In the genomic region with DNA sequence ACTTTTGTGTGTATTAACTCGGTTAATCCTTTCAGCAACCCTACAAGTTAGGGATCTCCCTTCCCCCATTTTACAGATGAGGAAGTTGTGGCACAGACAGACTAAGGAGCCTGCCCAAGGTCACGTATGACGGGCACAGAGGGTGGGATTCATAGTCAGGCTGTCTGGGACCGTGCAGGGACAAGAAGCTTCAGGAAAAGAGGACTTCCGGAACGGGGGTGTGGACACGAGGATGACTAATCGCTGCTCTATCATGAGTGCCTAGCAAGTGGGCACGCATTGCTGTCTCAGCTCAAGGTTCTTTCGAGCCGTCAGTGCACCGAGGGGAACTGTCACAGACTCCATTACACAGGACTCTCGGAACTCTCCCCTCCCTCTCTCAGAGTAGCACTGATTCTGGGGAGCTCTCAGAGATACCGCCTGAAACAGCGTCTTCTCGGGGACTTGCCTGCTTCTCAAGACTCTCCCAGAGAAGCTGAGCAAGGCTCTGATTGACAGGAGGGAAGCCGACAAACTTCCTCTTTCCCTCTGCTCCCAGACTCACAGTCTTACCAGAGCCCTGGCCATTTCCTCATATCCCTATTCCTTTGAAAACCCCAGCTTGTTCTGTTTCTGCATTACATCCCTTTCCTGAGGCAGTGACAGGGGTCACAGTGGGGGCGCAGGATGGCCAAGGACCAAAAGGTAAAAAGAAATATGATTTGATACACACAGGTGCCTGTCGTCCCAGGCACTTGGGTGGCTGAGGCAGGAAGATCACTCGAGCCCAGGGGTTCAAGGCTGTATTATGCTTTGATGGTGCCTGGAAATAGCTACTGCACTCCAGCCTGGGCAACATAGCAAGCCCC, we compare ENCODE assay signal across 1 cellular context.
TF ChIP-seq lines count a peak whose summit lies in the region.

No MANE protein-coding gene starts in this region.

TF ChIP-seq in HepG2, 621 proteins besides CTCF, POLR2A, EP300 and RAD21 (continued from another document and continues in another):
- TF ChIP-seq, protein P1, sequence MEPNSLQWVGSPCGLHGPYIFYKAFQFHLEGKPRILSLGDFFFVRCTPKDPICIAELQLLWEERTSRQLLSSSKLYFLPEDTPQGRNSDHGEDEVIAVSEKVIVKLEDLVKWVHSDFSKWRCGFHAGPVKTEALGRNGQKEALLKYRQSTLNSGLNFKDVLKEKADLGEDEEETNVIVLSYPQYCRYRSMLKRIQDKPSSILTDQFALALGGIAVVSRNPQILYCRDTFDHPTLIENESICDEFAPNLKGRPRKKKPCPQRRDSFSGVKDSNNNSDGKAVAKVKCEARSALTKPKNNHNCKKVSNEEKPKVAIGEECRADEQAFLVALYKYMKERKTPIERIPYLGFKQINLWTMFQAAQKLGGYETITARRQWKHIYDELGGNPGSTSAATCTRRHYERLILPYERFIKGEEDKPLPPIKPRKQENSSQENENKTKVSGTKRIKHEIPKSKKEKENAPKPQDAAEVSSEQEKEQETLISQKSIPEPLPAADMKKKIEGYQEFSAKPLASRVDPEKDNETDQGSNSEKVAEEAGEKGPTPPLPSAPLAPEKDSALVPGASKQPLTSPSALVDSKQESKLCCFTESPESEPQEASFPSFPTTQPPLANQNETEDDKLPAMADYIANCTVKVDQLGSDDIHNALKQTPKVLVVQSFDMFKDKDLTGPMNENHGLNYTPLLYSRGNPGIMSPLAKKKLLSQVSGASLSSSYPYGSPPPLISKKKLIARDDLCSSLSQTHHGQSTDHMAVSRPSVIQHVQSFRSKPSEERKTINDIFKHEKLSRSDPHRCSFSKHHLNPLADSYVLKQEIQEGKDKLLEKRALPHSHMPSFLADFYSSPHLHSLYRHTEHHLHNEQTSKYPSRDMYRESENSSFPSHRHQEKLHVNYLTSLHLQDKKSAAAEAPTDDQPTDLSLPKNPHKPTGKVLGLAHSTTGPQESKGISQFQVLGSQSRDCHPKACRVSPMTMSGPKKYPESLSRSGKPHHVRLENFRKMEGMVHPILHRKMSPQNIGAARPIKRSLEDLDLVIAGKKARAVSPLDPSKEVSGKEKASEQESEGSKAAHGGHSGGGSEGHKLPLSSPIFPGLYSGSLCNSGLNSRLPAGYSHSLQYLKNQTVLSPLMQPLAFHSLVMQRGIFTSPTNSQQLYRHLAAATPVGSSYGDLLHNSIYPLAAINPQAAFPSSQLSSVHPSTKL (CRISPR knock-in tag; IDR thresholded peaks at IDR 0.05) = peak; percentile 65
- TF ChIP-seq RFX5 (IDR thresholded peaks at IDR 0.05; ENCODE audit: low read depth, low read length) (no peak), FOSL2 (CRISPR knock-in tag; IDR thresholded peaks at IDR 0.05) (peak; percentile 94), ZNF253 (CRISPR knock-in tag; IDR thresholded peaks at IDR 0.05; ENCODE audit: borderline replicate concordance) (no peak), ZNF781 (CRISPR knock-in tag; IDR thresholded peaks at IDR 0.05; ENCODE audit: borderline replicate concordance, not compliant biosample characterization) (no peak), JUND (CRISPR knock-in tag; IDR thresholded peaks at IDR 0.05) (no peak), HOMEZ (CRISPR knock-in tag; IDR thresholded peaks at IDR 0.05; ENCODE audit: low read depth) (no peak), SKI (IDR thresholded peaks at IDR 0.05; ENCODE audit: partially characterized antibody) (peak; percentile 41), GABPA (IDR thresholded peaks at IDR 0.05; ENCODE audit: low read depth, low read length) (no peak), GABPA (CRISPR knock-in tag; IDR thresholded peaks at IDR 0.05; ENCODE audit: low read depth) (peak; percentile 62), TFDP1 (CRISPR knock-in tag; IDR thresholded peaks at IDR 0.05; ENCODE audit: borderline replicate concordance) (no peak), ZNF629 (CRISPR knock-in tag; conservative IDR thresholded peaks at IDR 0.05) (peak; percentile 90), JUNB (CRISPR knock-in tag; IDR thresholded peaks at IDR 0.05; ENCODE audit: borderline replicate concordance) (peak; percentile 1; the same call in 1 of the 2 replicates), ZMAT3 (CRISPR knock-in tag; conservative IDR thresholded peaks at IDR 0.05) (no peak), HCFC1 (IDR thresholded peaks at IDR 0.05; ENCODE audit: low read depth, low read length) (no peak), ZNF569 (CRISPR knock-in tag; IDR thresholded peaks at IDR 0.05; ENCODE audit: borderline replicate concordance) (no peak), KDM2A (CRISPR knock-in tag; IDR thresholded peaks at IDR 0.05; ENCODE audit: borderline replicate concordance, low read depth) (peak; percentile 14; the same call in 1 of the 2 replicates), ZNF773 (CRISPR knock-in tag; IDR thresholded peaks at IDR 0.05; ENCODE audit: borderline replicate concordance) (no peak), BHLHE40 (IDR thresholded peaks at IDR 0.05; ENCODE audit: low read length) (peak; percentile 57; the same call in 1 of the 2 replicates), HDAC2 (CRISPR knock-in tag; IDR thresholded peaks at IDR 0.05) (0 out of 2 replicates have a peak, but pooled peaks have one; percentile 45), AHR (CRISPR knock-in tag; IDR thresholded peaks at IDR 0.05) (0 out of 2 replicates have a peak, but pooled peaks have one; percentile 49), CC2D1A (CRISPR knock-in tag; IDR thresholded peaks at IDR 0.05) (no peak), ZNF562 (CRISPR knock-in tag; IDR thresholded peaks at IDR 0.05; ENCODE audit: borderline replicate concordance) (no peak), ZNF572 (CRISPR knock-in tag; IDR thresholded peaks at IDR 0.05) (no peak), ARNT2 (CRISPR knock-in tag; IDR thresholded peaks at IDR 0.05; ENCODE audit: low read depth) (no peak), SMARCE1 (IDR thresholded peaks at IDR 0.05; ENCODE audit: borderline replicate concordance) (no peak), ZNF12 (CRISPR knock-in tag; IDR thresholded peaks at IDR 0.05) (no peak), SOX5 (CRISPR knock-in tag; IDR thresholded peaks at IDR 0.05; ENCODE audit: borderline replicate concordance) (0 out of 2 replicates have a peak, but pooled peaks have one; percentile 23), AGO2 (optimal IDR thresholded peaks at IDR 0.05; ENCODE audit: low read depth, low read length) (no peak), ETV5 (CRISPR knock-in tag; IDR thresholded peaks at IDR 0.05; ENCODE audit: borderline replicate concordance) (peak; percentile 89), ZNF138 (CRISPR knock-in tag; IDR thresholded peaks at IDR 0.05; ENCODE audit: low read depth) (no peak), TBP (CRISPR knock-in tag; IDR thresholded peaks at IDR 0.05) (no peak), SOX13 (IDR thresholded peaks at IDR 0.05) (no peak), SOX13 (CRISPR knock-in tag; conservative IDR thresholded peaks at IDR 0.05 in 1 of 2, IDR thresholded peaks at IDR 0.05 in 1 of 2) (peak in 1 of 2 experiments; percentile 18; a peak in 1 of 4 replicates), ZC3H13 (CRISPR knock-in tag; IDR thresholded peaks at IDR 0.05) (no peak), KDM3A (CRISPR knock-in tag; IDR thresholded peaks at IDR 0.05; ENCODE audit: low read depth) (no peak), TSC22D2 (CRISPR knock-in tag; IDR thresholded peaks at IDR 0.05; ENCODE audit: borderline replicate concordance) (no peak), WIZ (CRISPR knock-in tag; IDR thresholded peaks at IDR 0.05) (no peak), MED13 (CRISPR knock-in tag; IDR thresholded peaks at IDR 0.05) (no peak), RXRA (CRISPR knock-in tag; IDR thresholded peaks at IDR 0.05) (no peak), TMF1 (CRISPR knock-in tag; IDR thresholded peaks at IDR 0.05; ENCODE audit: low read depth) (no peak), ZFX (CRISPR knock-in tag; IDR thresholded peaks at IDR 0.05; ENCODE audit: low read depth) (no peak), SSRP1 (CRISPR knock-in tag; IDR thresholded peaks at IDR 0.05) (no peak)
- TF ChIP-seq, protein P2, sequence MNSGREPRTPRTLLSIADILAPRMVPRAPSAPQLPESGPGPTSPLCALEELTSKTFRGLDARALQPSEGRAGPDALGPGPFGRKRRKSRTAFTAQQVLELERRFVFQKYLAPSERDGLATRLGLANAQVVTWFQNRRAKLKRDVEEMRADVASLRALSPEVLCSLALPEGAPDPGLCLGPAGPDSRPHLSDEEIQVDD (CRISPR knock-in tag; IDR thresholded peaks at IDR 0.05; ENCODE audit: borderline replicate concordance) = no peak
- TF ChIP-seq, protein P3, sequence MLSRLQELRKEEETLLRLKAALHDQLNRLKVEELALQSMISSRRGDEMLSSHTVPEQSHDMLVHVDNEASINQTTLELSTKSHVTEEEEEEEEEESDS (CRISPR knock-in tag; IDR thresholded peaks at IDR 0.05; ENCODE audit: borderline replicate concordance) = no peak
- TF ChIP-seq, protein P4, sequence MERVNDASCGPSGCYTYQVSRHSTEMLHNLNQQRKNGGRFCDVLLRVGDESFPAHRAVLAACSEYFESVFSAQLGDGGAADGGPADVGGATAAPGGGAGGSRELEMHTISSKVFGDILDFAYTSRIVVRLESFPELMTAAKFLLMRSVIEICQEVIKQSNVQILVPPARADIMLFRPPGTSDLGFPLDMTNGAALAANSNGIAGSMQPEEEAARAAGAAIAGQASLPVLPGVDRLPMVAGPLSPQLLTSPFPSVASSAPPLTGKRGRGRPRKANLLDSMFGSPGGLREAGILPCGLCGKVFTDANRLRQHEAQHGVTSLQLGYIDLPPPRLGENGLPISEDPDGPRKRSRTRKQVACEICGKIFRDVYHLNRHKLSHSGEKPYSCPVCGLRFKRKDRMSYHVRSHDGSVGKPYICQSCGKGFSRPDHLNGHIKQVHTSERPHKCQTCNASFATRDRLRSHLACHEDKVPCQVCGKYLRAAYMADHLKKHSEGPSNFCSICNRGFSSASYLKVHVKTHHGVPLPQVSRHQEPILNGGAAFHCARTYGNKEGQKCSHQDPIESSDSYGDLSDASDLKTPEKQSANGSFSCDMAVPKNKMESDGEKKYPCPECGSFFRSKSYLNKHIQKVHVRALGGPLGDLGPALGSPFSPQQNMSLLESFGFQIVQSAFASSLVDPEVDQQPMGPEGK (CRISPR knock-in tag; IDR thresholded peaks at IDR 0.05) = no peak
- TF ChIP-seq, protein P5, sequence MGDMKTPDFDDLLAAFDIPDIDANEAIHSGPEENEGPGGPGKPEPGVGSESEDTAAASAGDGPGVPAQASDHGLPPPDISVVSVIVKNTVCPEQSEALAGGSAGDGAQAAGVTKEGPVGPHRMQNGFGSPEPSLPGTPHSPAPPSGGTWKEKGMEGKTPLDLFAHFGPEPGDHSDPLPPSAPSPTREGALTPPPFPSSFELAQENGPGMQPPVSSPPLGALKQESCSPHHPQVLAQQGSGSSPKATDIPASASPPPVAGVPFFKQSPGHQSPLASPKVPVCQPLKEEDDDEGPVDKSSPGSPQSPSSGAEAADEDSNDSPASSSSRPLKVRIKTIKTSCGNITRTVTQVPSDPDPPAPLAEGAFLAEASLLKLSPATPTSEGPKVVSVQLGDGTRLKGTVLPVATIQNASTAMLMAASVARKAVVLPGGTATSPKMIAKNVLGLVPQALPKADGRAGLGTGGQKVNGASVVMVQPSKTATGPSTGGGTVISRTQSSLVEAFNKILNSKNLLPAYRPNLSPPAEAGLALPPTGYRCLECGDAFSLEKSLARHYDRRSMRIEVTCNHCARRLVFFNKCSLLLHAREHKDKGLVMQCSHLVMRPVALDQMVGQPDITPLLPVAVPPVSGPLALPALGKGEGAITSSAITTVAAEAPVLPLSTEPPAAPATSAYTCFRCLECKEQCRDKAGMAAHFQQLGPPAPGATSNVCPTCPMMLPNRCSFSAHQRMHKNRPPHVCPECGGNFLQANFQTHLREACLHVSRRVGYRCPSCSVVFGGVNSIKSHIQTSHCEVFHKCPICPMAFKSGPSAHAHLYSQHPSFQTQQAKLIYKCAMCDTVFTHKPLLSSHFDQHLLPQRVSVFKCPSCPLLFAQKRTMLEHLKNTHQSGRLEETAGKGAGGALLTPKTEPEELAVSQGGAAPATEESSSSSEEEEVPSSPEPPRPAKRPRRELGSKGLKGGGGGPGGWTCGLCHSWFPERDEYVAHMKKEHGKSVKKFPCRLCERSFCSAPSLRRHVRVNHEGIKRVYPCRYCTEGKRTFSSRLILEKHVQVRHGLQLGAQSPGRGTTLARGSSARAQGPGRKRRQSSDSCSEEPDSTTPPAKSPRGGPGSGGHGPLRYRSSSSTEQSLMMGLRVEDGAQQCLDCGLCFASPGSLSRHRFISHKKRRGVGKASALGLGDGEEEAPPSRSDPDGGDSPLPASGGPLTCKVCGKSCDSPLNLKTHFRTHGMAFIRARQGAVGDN (CRISPR knock-in tag; IDR thresholded peaks at IDR 0.05) = no peak; the same call in 1 of the 2 replicates
- TF ChIP-seq, protein P6, sequence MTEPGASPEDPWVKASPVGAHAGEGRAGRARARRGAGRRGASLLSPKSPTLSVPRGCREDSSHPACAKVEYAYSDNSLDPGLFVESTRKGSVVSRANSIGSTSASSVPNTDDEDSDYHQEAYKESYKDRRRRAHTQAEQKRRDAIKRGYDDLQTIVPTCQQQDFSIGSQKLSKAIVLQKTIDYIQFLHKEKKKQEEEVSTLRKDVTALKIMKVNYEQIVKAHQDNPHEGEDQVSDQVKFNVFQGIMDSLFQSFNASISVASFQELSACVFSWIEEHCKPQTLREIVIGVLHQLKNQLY (CRISPR knock-in tag; IDR thresholded peaks at IDR 0.05) = peak; percentile 53; the same call in 1 of the 2 replicates
- TF ChIP-seq, protein P7, sequence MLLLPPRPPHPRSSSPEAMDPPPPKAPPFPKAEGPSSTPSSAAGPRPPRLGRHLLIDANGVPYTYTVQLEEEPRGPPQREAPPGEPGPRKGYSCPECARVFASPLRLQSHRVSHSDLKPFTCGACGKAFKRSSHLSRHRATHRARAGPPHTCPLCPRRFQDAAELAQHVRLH (CRISPR knock-in tag; IDR thresholded peaks at IDR 0.05; ENCODE audit: borderline replicate concordance, low read depth) = peak; percentile 37; the same call in 1 of the 2 replicates
